24 cellular contexts compared by ENCODE assay signal in the genomic region with DNA sequence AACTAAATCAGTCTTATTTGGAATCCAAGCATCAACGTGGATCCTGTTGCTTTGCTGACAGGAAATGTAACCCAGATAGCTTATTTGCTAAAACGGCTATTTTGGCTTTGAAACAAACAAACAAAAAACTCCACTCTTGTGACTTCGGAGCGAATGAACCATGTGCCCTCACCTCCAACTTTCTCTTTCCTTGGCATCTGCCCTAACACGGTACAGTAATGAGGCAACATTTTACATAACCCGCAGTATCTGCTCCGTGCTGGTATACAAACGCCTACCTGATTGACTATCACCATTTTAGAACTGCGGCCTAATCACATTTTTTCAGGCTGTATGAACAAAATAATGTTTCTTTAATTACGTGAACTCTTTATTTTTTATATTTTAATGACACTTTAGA.
"Had no signal": no experiment of that assay in that cellular context is flagged by ENCODE, and none has a peak within 500 bp of the region (broad histone marks: within the 10 kb centered on the region; RNA-seq: fewer than 3 reads in every experiment).

No MANE protein-coding gene starts in this region.

- H3K27ac ChIP-seq: PC-9, Peyer's patch, SJCRH30 had no signal

- H3K36me3 ChIP-seq: Peyer's patch, SJCRH30 had no signal

- H3K27me3 Mint-ChIP-seq: IgD-negative memory B cell had no signal

- H3K4me3 ChIP-seq: PC-9, Peyer's patch, SJCRH30 had no signal

- H3K4me3 Mint-ChIP-seq: IgD-negative memory B cell had no signal

- H3K36me3 Mint-ChIP-seq: IgD-negative memory B cell had no signal

- H3K4me1 ChIP-seq: SJCRH30 had no signal

- H3K27me3 ChIP-seq: Peyer's patch, SJCRH30 had no signal

- H2AFZ ChIP-seq: PC-9 had no signal

- H3K9me3 Mint-ChIP-seq: IgD-negative memory B cell had no signal

- ATAC-seq: Right ventricle myocardium inferior, SK-N-SH treated with all-trans-retinoic acid at 6 μM for 48 hours had no signal

- DNase-seq: KBM-7; MV-4-11; NCI-H1048; NCI-H1105; NCI-H1417; NCI-H1436 treated with DMSO at 0.1 percent for 48 hours; NCI-H1694; NCI-H187 treated with DMSO at 0.1 percent for 48 hours; NCI-H2029 treated with DMSO at 0.1 percent for 48 hours; NCI-H2171 treated with DMSO at 0.1 percent for 48 hours; NCI-H345; NCI-H446 treated with DMSO at 0.1 percent for 48 hours; NCI-H524; NCI-H526 treated with DMSO at 0.1 percent for 48 hours; NCI-H774; NK-92 treated with Interleukin-12 subunit alpha and Interleukin-12 subunit beta, amount 100 ng/mL, for 24 hours; PC-9; Peyer's patch; SHP77 treated with DMSO at 0.1 percent for 48 hours; SJCRH30; T-helper 1 cell had no signal

- H3K4me2 ChIP-seq: PC-9 had no signal

- H3K27ac Mint-ChIP-seq: IgD-negative memory B cell had no signal

- H3K9me3 ChIP-seq: Peyer's patch, SJCRH30 had no signal
